ENCODE assay signal across 1 cellular context in genomic region chr1:10242811-10243210, GRCh38.
TF ChIP-seq lines count a peak whose summit lies in the region.

No MANE protein-coding gene starts in this region.

TF ChIP-seq in GM12878, 131 proteins besides CTCF, POLR2A, EP300 and RAD21:
- TF ChIP-seq FOXK2 (IDR thresholded peaks at IDR 0.05) = no peak
- no peak for TF ChIP-seq ELK1 (IDR thresholded peaks at IDR 0.05; ENCODE audit: low read depth, low read length)
- TF ChIP-seq CHD2 (IDR thresholded peaks at IDR 0.05; ENCODE audit: borderline replicate concordance, low read depth, low read length) = no peak
- no peak for TF ChIP-seq CBX5 (IDR thresholded peaks at IDR 0.05; ENCODE audit: low read depth)
- no peak for TF ChIP-seq RELA (IDR thresholded peaks at IDR 0.05; ENCODE audit: borderline replicate concordance, partially characterized antibody)
- no peak for TF ChIP-seq ZBED1 (IDR thresholded peaks at IDR 0.05; ENCODE audit: borderline replicate concordance)
- no peak for TF ChIP-seq MYB (IDR thresholded peaks at IDR 0.05; ENCODE audit: borderline replicate concordance, low read depth, low read length)
- no peak for TF ChIP-seq SP1 (IDR thresholded peaks at IDR 0.05; ENCODE audit: low read depth, low read length)
- TF ChIP-seq RBBP5 (conservative IDR thresholded peaks at IDR 0.05) = no peak
- no peak for TF ChIP-seq RELB (IDR thresholded peaks at IDR 0.05; ENCODE audit: low read depth)
- TF ChIP-seq SMAD1 (IDR thresholded peaks at IDR 0.05; ENCODE audit: low read depth, partially characterized antibody) = no peak
- no peak for TF ChIP-seq HDAC6 (IDR thresholded peaks at IDR 0.05; ENCODE audit: unreplicated experiment)
